In genomic region chr4:170137466-170137865, GRCh38 we compare ENCODE assay signal across 31 cellular contexts. TPM values are rescaled to one million over a fixed set of nuclear protein-coding genes. Genes with fewer than 3 reads are reported as not detected.
"Had no signal": no experiment of that assay in that cellular context is flagged by ENCODE, and none has a peak within 500 bp of the region (broad histone marks: within the 10 kb centered on the region; RNA-seq: fewer than 3 reads in every experiment).

No MANE protein-coding gene starts in this region.

- ATAC-seq: naive thymus-derived CD4-positive, alpha-beta T cell; natural killer cell; right cardiac atrium; right lobe of liver; upper lobe of right lung had no signal

- H3K36me3 Mint-ChIP-seq: naive thymus-derived CD4-positive, alpha-beta T cell; natural killer cell; stimulated activated memory B cell treated with anti-CD40 and anti-IgM and Interleukin-4, amounts not matched to agents 10 μg/mL and 1 μg/mL and 100 μg/mL, for 72 hours had no signal

- H3K27ac ChIP-seq: neural progenitor cell, parathyroid adenoma, psoas muscle, right lobe of liver, sigmoid colon, skin epidermis, spleen, stomach, thoracic aorta, thyroid gland, tibial nerve, upper lobe of right lung, uterus had no signal

- H3K4me1 Mint-ChIP-seq: neural progenitor cell; stimulated activated memory B cell treated with anti-CD40 and anti-IgM and Interleukin-4, amounts not matched to agents 10 μg/mL and 1 μg/mL and 100 μg/mL, for 72 hours had no signal

- H3K4me2 ChIP-seq: neural progenitor cell, smooth muscle cell had no signal

- DNase-seq: naive thymus-derived CD4-positive, alpha-beta T cell; natural killer cell; occipital lobe; ovary; posterior cingulate gyrus; psoas muscle; right cardiac atrium; right lobe of liver; sigmoid colon; spleen; stimulated activated CD4-positive, alpha-beta T cell treated with anti-CD3 and anti-CD28 coated beads, Interleukin-12 subunit alpha, Interleukin-12 subunit beta, amount 100 ng/mL, for 4 hours; stimulated activated CD4-positive, alpha-beta T cell treated with anti-CD3 and anti-CD28 coated beads, Interleukin-1b, Interleukin-23, amount 100 ng/mL, for 48 hours; stimulated activated CD4-positive, alpha-beta T cell treated with anti-CD3 and anti-CD28 coated beads, Interleukin-4, amount 100 ng/mL, for 1 hour; stimulated activated CD4-positive, alpha-beta T cell treated with anti-CD3 and anti-CD28 coated beads, Interleukin-4, amount 100 ng/mL, for 4 hours; stimulated activated CD8-positive, alpha-beta memory T cell treated with anti-CD3 and anti-CD28 coated beads, Interleukin-4, amount 100 ng/mL, for 48 hours; stimulated activated naive CD4-positive, alpha-beta T cell treated with Interleukin-2 at 50 U/mL for 16 hours; stomach; thyroid gland; trophoblast cell; upper lobe of right lung; uterus had no signal

- H3K4me3 ChIP-seq: neural progenitor cell, ovary, psoas muscle, right lobe of liver, sigmoid colon, skin epidermis, smooth muscle cell, spleen, stomach, thoracic aorta, thyroid gland, tibial nerve, upper lobe of right lung, uterus had no signal

- H3K4me1 ChIP-seq: neural progenitor cell, parathyroid adenoma, psoas muscle, right lobe of liver, sigmoid colon, thyroid gland, upper lobe of right lung, uterus had no signal

- H2AFZ ChIP-seq: parathyroid adenoma had no signal

- H3K9ac ChIP-seq: neural progenitor cell, parathyroid adenoma had no signal

- H3K27me3 Mint-ChIP-seq: stimulated activated memory B cell treated with anti-CD40 and anti-IgM and Interleukin-4, amounts not matched to agents 10 μg/mL and 1 μg/mL and 100 μg/mL, for 72 hours had no signal

- H3K27me3 ChIP-seq: neural progenitor cell, ovary, right lobe of liver, sigmoid colon, spleen, stomach, thyroid gland, tibial nerve, upper lobe of right lung, uterus had no signal

- H3K36me3 ChIP-seq: neural progenitor cell, ovary, right lobe of liver, sigmoid colon, spleen, stomach, thoracic aorta, thyroid gland, tibial nerve, upper lobe of right lung, uterus had no signal

- H3K4me3 Mint-ChIP-seq: naive thymus-derived CD4-positive, alpha-beta T cell; natural killer cell; nephron; neural progenitor cell; stimulated activated memory B cell treated with anti-CD40 and anti-IgM and Interleukin-4, amounts not matched to agents 10 μg/mL and 1 μg/mL and 100 μg/mL, for 72 hours; stimulated activated naive CD8-positive, alpha-beta T cell treated with anti-CD3 and anti-CD28 coated beads, Interleukin-15, Interleukin-2, amounts not matched to agents 100 ng/mL and 50 ng/mL, for 24 hours had no signal

- H3K27ac Mint-ChIP-seq: naive thymus-derived CD4-positive, alpha-beta T cell; natural killer cell; nephron; neural progenitor cell; progenitor cell of endocrine pancreas; stimulated activated memory B cell treated with anti-CD40 and anti-IgM and Interleukin-4, amounts not matched to agents 10 μg/mL and 1 μg/mL and 100 μg/mL, for 72 hours; stimulated activated naive CD8-positive, alpha-beta T cell treated with anti-CD3 and anti-CD28 coated beads, Interleukin-15, Interleukin-2, amounts not matched to agents 100 ng/mL and 50 ng/mL, for 24 hours had no signal

- H3K79me2 ChIP-seq: parathyroid adenoma had no signal

- H3K9me3 ChIP-seq: ovary, psoas muscle, right lobe of liver, thyroid gland, uterus had no signal

RNA-seq across cellular contexts. Expression of gene AADAT, which starts 47.7 kb away (rescaled TPM):
- total RNA-seq: naive thymus-derived CD4-positive, alpha-beta T cell; natural killer cell had no signal
- polyA plus RNA-seq: naive thymus-derived CD4-positive, alpha-beta T cell had no signal
